In genomic region chr19:18427080-18427751, GRCh38 we compare ENCODE assay signal across 25 cellular contexts. TPM values are rescaled to one million over a fixed set of nuclear protein-coding genes. Genes with fewer than 3 reads are reported as not detected.
DNase-seq lines count a peak whose midpoint lies in the region; ATAC-seq and TF ChIP-seq lines count a peak whose summit lies in the region.
"Had no signal": no experiment of that assay in that cellular context is flagged by ENCODE, and none has a peak within 500 bp of the region (broad histone marks: within the 10 kb centered on the region; RNA-seq: fewer than 3 reads in every experiment).

No MANE protein-coding gene starts in this region.

- TF ChIP-seq RAD21 in IMR-90 (IDR thresholded peaks at IDR 0.05; ENCODE audit: low read length), result no peak

- no peak for TF ChIP-seq CTCF in activated CD8-positive, alpha-beta T cell treated with anti-CD3 and anti-CD28 coated beads for 36 hours (IDR thresholded peaks at IDR 0.05)
- TF ChIP-seq CTCF in IMR-90 (conservative IDR thresholded peaks at IDR 0.05; ENCODE audit: low read depth, low read length) (no peak), endodermal cell (conservative IDR thresholded peaks at IDR 0.05) (no peak)

- BruUV-seq in IMR-90 (replicated peaks; lab: Mats Ljungman, UMichigan), result no TSS peak

- peak overlapping the region; percentile 81 for H2AK9ac ChIP-seq in IMR-90 (replicated peaks; ENCODE audit: low read depth, low read length, poor library complexity)

- no peak for ATAC-seq in activated CD8-positive, alpha-beta T cell treated with anti-CD3 and anti-CD28 coated beads, Interleukin-2, amount 10 ng/mL, durations not matched to agents 7 days and 5 days
- ATAC-seq in activated CD8-positive, alpha-beta T cell treated with anti-CD3 and anti-CD28 coated beads for 36 hours, result no peak
- ATAC-seq in IMR-90 (ENCODE audit: low read depth), result no peak
- ATAC-seq in stimulated activated effector memory CD8-positive, alpha-beta T cell treated with anti-CD3 and anti-CD28 coated beads, Interleukin-12 subunit alpha, Interleukin-12 subunit beta, amount 100 ng/mL, for 72 hours, result no peak
- ATAC-seq: stimulated activated naive CD8-positive, alpha-beta T cell treated with anti-CD3 and anti-CD28 coated beads, Interleukin-15, amount 100 ng/mL, for 72 hours had no signal

- H3K27ac ChIP-seq in IMR-90 (ENCODE audit: insufficient read depth, low read length), result no peak overlapping the region
- peak overlapping the region; percentile 94 for H3K27ac ChIP-seq in endodermal cell (ENCODE audit: low read depth, low read length)
- H3K27ac ChIP-seq: C4-2B had no signal

- H3K27me3 ChIP-seq in IMR-90 (ENCODE audit: control insufficient read depth, insufficient read depth, low read length) (no peaks in the 10 kb centered on the region), endodermal cell (ENCODE audit: control insufficient read depth, insufficient read depth, low read length, poor library complexity, severe bottlenecking) (no peaks in the 10 kb centered on the region)
- H3K27me3 ChIP-seq: upper lobe of left lung had no signal

- no peaks in the 10 kb centered on the region for H3K9me3 Mint-ChIP-seq in activated CD8-positive, alpha-beta T cell treated with anti-CD3 and anti-CD28 coated beads, Interleukin-2, amount 10 ng/mL, durations not matched to agents 7 days and 5 days (ENCODE audit: insufficient read depth)
- H3K9me3 Mint-ChIP-seq in activated CD8-positive, alpha-beta T cell treated with anti-CD3 and anti-CD28 coated beads for 36 hours, result no peaks in the 10 kb centered on the region
- H3K9me3 Mint-ChIP-seq in endodermal cell, result no peaks in the 10 kb centered on the region
- H3K9me3 Mint-ChIP-seq in stimulated activated effector memory CD8-positive, alpha-beta T cell treated with anti-CD3 and anti-CD28 coated beads, Interleukin-12 subunit alpha, Interleukin-12 subunit beta, amount 100 ng/mL, for 72 hours, result no peaks in the 10 kb centered on the region
- H3K9me3 Mint-ChIP-seq: stimulated activated naive CD8-positive, alpha-beta T cell treated with anti-CD3 and anti-CD28 coated beads, Interleukin-15, amount 100 ng/mL, for 72 hours had no signal

- no peak overlapping the region for H2BK20ac ChIP-seq in IMR-90 (ENCODE audit: low read depth, low read length)

- no peak overlapping the region for H3K14ac ChIP-seq in IMR-90 (replicated peaks; ENCODE audit: low read depth, low read length)

- CTCF ChIA-PET in activated CD8-positive, alpha-beta T cell treated with anti-CD3 and anti-CD28 coated beads, Interleukin-2, amount 10 ng/mL, durations not matched to agents 7 days and 5 days (lab: Charles Lee), result no interaction called here
- CTCF ChIA-PET in activated CD8-positive, alpha-beta T cell treated with anti-CD3 and anti-CD28 coated beads for 36 hours (lab: Charles Lee), result interaction anchor here (0.9 to 1.0 kb wide), 2 partner anchors 42 to 147 kb away, joined by 3 read pairs; partner anchors contain the start of gene GDF15
- CTCF ChIA-PET in IMR-90 (lab: Yijun Ruan, JAX), result no interaction called here

- H2AFZ ChIP-seq in IMR-90 (replicated peaks; ENCODE audit: low read length, poor library complexity), result no peak overlapping the region

- no peak overlapping the region for H4K5ac ChIP-seq in IMR-90 (ENCODE audit: low read depth, low read length)

- peaks cover 80% of the 10 kb centered on the region for H3K4me1 Mint-ChIP-seq in activated CD8-positive, alpha-beta T cell treated with anti-CD3 and anti-CD28 coated beads, Interleukin-2, amount 10 ng/mL, durations not matched to agents 7 days and 5 days (ENCODE audit: low read depth)
- peaks cover 42% of the 10 kb centered on the region for H3K4me1 Mint-ChIP-seq in activated CD8-positive, alpha-beta T cell treated with anti-CD3 and anti-CD28 coated beads for 36 hours (ENCODE audit: low read depth)
- H3K4me1 Mint-ChIP-seq in endodermal cell, result peaks cover 9% of the 10 kb centered on the region
- H3K4me1 Mint-ChIP-seq in stimulated activated effector memory CD8-positive, alpha-beta T cell treated with anti-CD3 and anti-CD28 coated beads, Interleukin-12 subunit alpha, Interleukin-12 subunit beta, amount 100 ng/mL, for 72 hours, result peaks cover 62% of the 10 kb centered on the region

- intact Hi-C loops in activated CD8-positive, alpha-beta T cell treated with anti-CD3 and anti-CD28 coated beads for 36 hours (cut with micrococcal nuclease), result no loop called here
- intact Hi-C loops in IMR-90 (cut with micrococcal nuclease), result no loop called here

- no peak overlapping the region for H4K91ac ChIP-seq in IMR-90 (ENCODE audit: insufficient read depth, low read depth, low read length)

- no peak overlapping the region for H3K4me3 Mint-ChIP-seq in activated CD8-positive, alpha-beta T cell treated with anti-CD3 and anti-CD28 coated beads, Interleukin-2, amount 10 ng/mL, durations not matched to agents 7 days and 5 days
- no peak overlapping the region for H3K4me3 Mint-ChIP-seq in activated CD8-positive, alpha-beta T cell treated with anti-CD3 and anti-CD28 coated beads for 36 hours
- H3K4me3 Mint-ChIP-seq in endodermal cell, result no peak overlapping the region
- H3K4me3 Mint-ChIP-seq in stimulated activated effector memory CD8-positive, alpha-beta T cell treated with anti-CD3 and anti-CD28 coated beads, Interleukin-12 subunit alpha, Interleukin-12 subunit beta, amount 100 ng/mL, for 72 hours, result no peak overlapping the region
- H3K4me3 Mint-ChIP-seq: stimulated activated naive CD8-positive, alpha-beta T cell treated with anti-CD3 and anti-CD28 coated beads, Interleukin-15, amount 100 ng/mL, for 72 hours had no signal

- in situ Hi-C loops in IMR-90 (cut with MboI; ENCODE audit: low sequenced_read_pairs), result no loop called here

- H3K23ac ChIP-seq in IMR-90 (ENCODE audit: low read depth, low read length), result no peak overlapping the region

- no peak for TF ChIP-seq POLR2A in IMR-90 (IDR thresholded peaks at IDR 0.05; ENCODE audit: low read depth, low read length)

- peak overlapping the region; percentile 61 for H3K27ac Mint-ChIP-seq in activated CD8-positive, alpha-beta T cell treated with anti-CD3 and anti-CD28 coated beads, Interleukin-2, amount 10 ng/mL, durations not matched to agents 7 days and 5 days
- H3K27ac Mint-ChIP-seq in activated CD8-positive, alpha-beta T cell treated with anti-CD3 and anti-CD28 coated beads for 36 hours, result no peak overlapping the region
- no peak overlapping the region for H3K27ac Mint-ChIP-seq in endodermal cell
- H3K27ac Mint-ChIP-seq in stimulated activated effector memory CD8-positive, alpha-beta T cell treated with anti-CD3 and anti-CD28 coated beads, Interleukin-12 subunit alpha, Interleukin-12 subunit beta, amount 100 ng/mL, for 72 hours, result peak overlapping the region; percentile 68

- H3K9me3 ChIP-seq in IMR-90 (ENCODE audit: control insufficient read depth, insufficient read depth, low read length), result no peaks in the 10 kb centered on the region
- H3K9me3 ChIP-seq in endodermal cell (ENCODE audit: control insufficient read depth, low read length), result no peaks in the 10 kb centered on the region
- H3K9me3 ChIP-seq: HAP-1, SK-N-SH, upper lobe of left lung had no signal

- H3K36me3 Mint-ChIP-seq in activated CD8-positive, alpha-beta T cell treated with anti-CD3 and anti-CD28 coated beads, Interleukin-2, amount 10 ng/mL, durations not matched to agents 7 days and 5 days (ENCODE audit: low read depth), result peaks cover 25% of the 10 kb centered on the region
- H3K36me3 Mint-ChIP-seq in activated CD8-positive, alpha-beta T cell treated with anti-CD3 and anti-CD28 coated beads for 36 hours (ENCODE audit: low read depth), result peaks cover 8% of the 10 kb centered on the region
- no peaks in the 10 kb centered on the region for H3K36me3 Mint-ChIP-seq in endodermal cell (ENCODE audit: low read depth)
- peaks cover 29% of the 10 kb centered on the region for H3K36me3 Mint-ChIP-seq in stimulated activated effector memory CD8-positive, alpha-beta T cell treated with anti-CD3 and anti-CD28 coated beads, Interleukin-12 subunit alpha, Interleukin-12 subunit beta, amount 100 ng/mL, for 72 hours

- no peak for DNase-seq in activated CD8-positive, alpha-beta T cell treated with anti-CD3 and anti-CD28 coated beads, Interleukin-2, amount 10 ng/mL, durations not matched to agents 7 days and 5 days
- DNase-seq in activated CD8-positive, alpha-beta T cell treated with anti-CD3 and anti-CD28 coated beads for 36 hours, result no peak
- DNase-seq in IMR-90 (no peak), endodermal cell (peak; percentile 48), DMS53 treated with DMSO at 0.1 percent for 48 hours (lab: John Stamatoyannopoulos, UW; ENCODE audit: unreplicated experiment) (no peak), GM19240 (ENCODE audit: insufficient read length, low spot score) (no peak)
- DNase-seq in stimulated activated effector memory CD8-positive, alpha-beta T cell treated with anti-CD3 and anti-CD28 coated beads, Interleukin-12 subunit alpha, Interleukin-12 subunit beta, amount 100 ng/mL, for 72 hours (ENCODE audit: low spot score in 2 of 2), result no peak
- no peak for DNase-seq in stimulated activated CD8-positive, alpha-beta memory T cell treated with anti-CD3 and anti-CD28 coated beads, Interleukin-4, amount 100 ng/mL, for 48 hours
- DNase-seq: activated naive CD4-positive, alpha-beta T cell treated with anti-CD3 and anti-CD28 coated beads, Interleukin-2, amount 50 U/mL, for 16 hours; dermis blood vessel endothelial cell; DMS153; Karpas-422; MV-4-11; NCI-H2171; NCI-H524 treated with DMSO at 0.1 percent for 48 hours; RPMI8226; SK-N-SH; stimulated activated CD4-positive, alpha-beta T cell treated with anti-CD3 and anti-CD28 coated beads, Interleukin-4, amount 100 ng/mL, for 24 hours had no signal

- POLR2A ChIA-PET in activated CD8-positive, alpha-beta T cell treated with anti-CD3 and anti-CD28 coated beads, Interleukin-2, amount 10 ng/mL, durations not matched to agents 7 days and 5 days (lab: Charles Lee), result no interaction called here
- POLR2A ChIA-PET in activated CD8-positive, alpha-beta T cell treated with anti-CD3 and anti-CD28 coated beads for 36 hours (lab: Charles Lee), result interaction anchor here (1.0 to 1.6 kb wide), 3 partner anchors 8 to 166 kb away, joined by 3 to 6 read pairs (median 4); partner anchors contain the start of gene SSBP4
- POLR2A ChIA-PET in IMR-90 (lab: Charles Lee; ENCODE audit: unreplicated experiment), result no interaction called here

- H3K4me2 ChIP-seq in IMR-90 (ENCODE audit: low read depth, low read length), result no peak overlapping the region

- peaks cover 15% of the 10 kb centered on the region for H3K9me1 ChIP-seq in IMR-90 (ENCODE audit: insufficient read depth, low read length)

- H3K36me3 ChIP-seq in IMR-90 (ENCODE audit: control insufficient read depth, insufficient read depth, low read length) (no peaks in the 10 kb centered on the region; the same call in 1 of the 2 replicates), endodermal cell (ENCODE audit: control insufficient read depth, insufficient read depth, low read length) (no peaks in the 10 kb centered on the region)

- H3K4me3 ChIP-seq in IMR-90 (ENCODE audit: insufficient read depth, low read depth, low read length) (no peak overlapping the region), endodermal cell (ENCODE audit: low read length) (no peak overlapping the region)
- H3K4me3 ChIP-seq: HAP-1, upper lobe of left lung had no signal

- H2BK15ac ChIP-seq in IMR-90 (ENCODE audit: low read depth, low read length), result no peak overlapping the region

- H3K18ac ChIP-seq in IMR-90 (ENCODE audit: low read depth, low read length), result no peak overlapping the region

- H3K79me1 ChIP-seq in IMR-90 (ENCODE audit: low read depth in 1 of 2, low read length in 2 of 2), result peaks cover 9 to 74% of the 10 kb centered on the region in 2 experiments

- no peak overlapping the region for H4K8ac ChIP-seq in IMR-90 (ENCODE audit: low read depth in 2 of 2, low read length in 2 of 2)

- H3K4me1 ChIP-seq in IMR-90 (ENCODE audit: control insufficient read depth, insufficient read depth, low read length), result peaks cover 17% of the 10 kb centered on the region
- no peaks in the 10 kb centered on the region for H3K4me1 ChIP-seq in endodermal cell (ENCODE audit: control insufficient read depth, insufficient read depth, low read length)

- H2BK5ac ChIP-seq in IMR-90 (ENCODE audit: low read depth, low read length, poor library complexity, severe bottlenecking), result no peak overlapping the region

- no peak overlapping the region; the same call in 1 of the 2 replicates for H3K4ac ChIP-seq in IMR-90 (ENCODE audit: low read depth, low read length)

- no peak overlapping the region for H3K56ac ChIP-seq in IMR-90 (ENCODE audit: extremely low read depth, insufficient read depth, low read length)

- H4K20me1 ChIP-seq in IMR-90 (ENCODE audit: insufficient read depth, low read length), result peaks cover 61% of the 10 kb centered on the region

- peak overlapping the region; percentile 18; the same call in 1 of the 2 replicates for H2AK5ac ChIP-seq in IMR-90 (ENCODE audit: low read depth, low read length)

- WGBS in IMR-90 (ENCODE audit: extremely low coverage in 2 of 2, insufficient read length in 1 of 2), 2 experiments, result 83% methylated on average over 2 of the region's 16 CpGs; no CpG with 5 or more reads in 1 of the 2 experiments
- WGBS in endodermal cell (ENCODE audit: insufficient coverage in 1 of 2, insufficient read length in 1 of 2), 2 experiments, result 89 to 93% methylated on average over 11 to 16 of the region's 16 CpGs

- dilution Hi-C loops in IMR-90 (cut with HindIII; ENCODE audit: low sequenced_read_pairs, unreplicated experiment), result no loop called here

- peak overlapping the region; percentile 34; the same call in 1 of the 2 replicates for H2BK120ac ChIP-seq in IMR-90 (ENCODE audit: low read depth, low read length)

- H3K9ac ChIP-seq in IMR-90 (ENCODE audit: low read depth, low read length), result no peak overlapping the region
- no peak overlapping the region for H3K9ac ChIP-seq in endodermal cell (ENCODE audit: extremely low read depth, low read length, poor library complexity, severe bottlenecking)
- H3K9ac ChIP-seq: SK-N-SH had no signal

- H3K27me3 Mint-ChIP-seq in activated CD8-positive, alpha-beta T cell treated with anti-CD3 and anti-CD28 coated beads, Interleukin-2, amount 10 ng/mL, durations not matched to agents 7 days and 5 days (ENCODE audit: low read depth), result no peaks in the 10 kb centered on the region
- no peaks in the 10 kb centered on the region for H3K27me3 Mint-ChIP-seq in activated CD8-positive, alpha-beta T cell treated with anti-CD3 and anti-CD28 coated beads for 36 hours
- peaks cover 18% of the 10 kb centered on the region for H3K27me3 Mint-ChIP-seq in endodermal cell (ENCODE audit: insufficient read depth)
- H3K27me3 Mint-ChIP-seq: stimulated activated naive CD8-positive, alpha-beta T cell treated with anti-CD3 and anti-CD28 coated beads, Interleukin-15, amount 100 ng/mL, for 72 hours had no signal

RNA-seq across cellular contexts. Expression of gene SSBP4, which starts 8.0 kb away (rescaled TPM):
- 100 to 1,000 TPM; 198 to 204 TPM for total RNA-seq in activated CD8-positive, alpha-beta T cell treated with anti-CD3 and anti-CD28 coated beads, Interleukin-2, amount 10 ng/mL, durations not matched to agents 7 days and 5 days
- total RNA-seq in activated CD8-positive, alpha-beta T cell treated with anti-CD3 and anti-CD28 coated beads for 36 hours, result 100 to 1,000 TPM in 1 of 2 experiments, 10 to 100 TPM in 1; 98.2 to 102 TPM
- total RNA-seq in IMR-90 (2012; rRNA removed) (13.3 and 14.9 TPM in 2 replicates), endodermal cell (10 to 100 TPM; 35.9 to 43.5 TPM)
- 39.7 and 48.1 TPM in 2 replicates for polyA plus RNA-seq in IMR-90 (2012; rRNA removed)
- 36.0 and 75.3 TPM in 2 replicates for polyA plus RNA-seq in IMR-90 (2012; cell fraction: cytosol; rRNA removed)
- polyA plus RNA-seq in IMR-90 (2012; cell fraction: nucleus; rRNA removed; ENCODE audit: low replicate concordance), result 110 and 323 TPM in 2 replicates
- polyA plus RNA-seq in endodermal cell (2013, experiment 1 of 2), result 154 TPM
- 157 TPM for polyA plus RNA-seq in endodermal cell (2013, experiment 2 of 2)

RNA-seq across cellular contexts. Expression of gene ISYNA1, which starts 10.7 kb away (rescaled TPM):
- 10 to 100 TPM; 26.7 to 33.5 TPM for total RNA-seq in activated CD8-positive, alpha-beta T cell treated with anti-CD3 and anti-CD28 coated beads, Interleukin-2, amount 10 ng/mL, durations not matched to agents 7 days and 5 days
- 10 to 100 TPM; 48.6 to 54.9 TPM for total RNA-seq in activated CD8-positive, alpha-beta T cell treated with anti-CD3 and anti-CD28 coated beads for 36 hours
- total RNA-seq in IMR-90 (2012; rRNA removed), result 3.4 and 3.9 TPM in 2 replicates
- polyA plus RNA-seq in IMR-90 (2012; rRNA removed), result 24.7 and 29.4 TPM in 2 replicates
- 12.2 and 29.5 TPM in 2 replicates for polyA plus RNA-seq in IMR-90 (2012; cell fraction: cytosol; rRNA removed)
- 118 and 248 TPM in 2 replicates for polyA plus RNA-seq in IMR-90 (2012; cell fraction: nucleus; rRNA removed; ENCODE audit: low replicate concordance)
- total RNA-seq in endodermal cell, result 100 to 1,000 TPM; 156 to 212 TPM
- polyA plus RNA-seq in endodermal cell (2013, experiment 1 of 2), result 502 TPM
- 458 TPM for polyA plus RNA-seq in endodermal cell (2013, experiment 2 of 2)

RNA-seq across cellular contexts. Expression of gene LRRC25, which starts 29.8 kb away (rescaled TPM):
- under 1 TPM; 0.53 to 0.68 TPM for total RNA-seq in activated CD8-positive, alpha-beta T cell treated with anti-CD3 and anti-CD28 coated beads, Interleukin-2, amount 10 ng/mL, durations not matched to agents 7 days and 5 days
- total RNA-seq in activated CD8-positive, alpha-beta T cell treated with anti-CD3 and anti-CD28 coated beads for 36 hours, result not detected
- not detected in 2 replicates for total RNA-seq in IMR-90 (2012; rRNA removed)
- polyA plus RNA-seq in IMR-90 (2012; rRNA removed), result 0.03 TPM in 1 of 2 replicates, not detected in the other
- polyA plus RNA-seq in IMR-90 (2012; cell fraction: cytosol; rRNA removed), result 0.08 and 0.09 TPM in 2 replicates
- polyA plus RNA-seq in IMR-90 (2012; cell fraction: nucleus; rRNA removed; ENCODE audit: low replicate concordance), result 0.08 TPM in 1 of 2 replicates, not detected in the other
- not detected for total RNA-seq in endodermal cell
- polyA plus RNA-seq in endodermal cell (2013, experiment 1 of 2), result 0.21 TPM
- polyA plus RNA-seq in endodermal cell (2013, experiment 2 of 2), result 0.21 TPM
- total RNA-seq: activated CD8-positive, alpha-beta memory T cell treated with anti-CD3 and anti-CD28 coated beads for 36 hours; dermis blood vessel endothelial cell; HT1080 had no signal
- polyA plus RNA-seq: SK-N-SH had no signal

RNA-seq across cellular contexts. Expression of gene GDF15, which starts 41.3 kb away (rescaled TPM):
- not detected for total RNA-seq in activated CD8-positive, alpha-beta T cell treated with anti-CD3 and anti-CD28 coated beads, Interleukin-2, amount 10 ng/mL, durations not matched to agents 7 days and 5 days
- not detected for total RNA-seq in activated CD8-positive, alpha-beta T cell treated with anti-CD3 and anti-CD28 coated beads for 36 hours
- total RNA-seq in IMR-90 (2012; rRNA removed) (5.6 and 10.3 TPM in 2 replicates), endodermal cell (1 to 10 TPM in 1 of 2 donors, under 1 TPM in 1; 0.90 to 2.2 TPM)
- polyA plus RNA-seq in IMR-90 (2012; rRNA removed), result 43.5 and 49.8 TPM in 2 replicates
- 84.3 and 176 TPM in 2 replicates for polyA plus RNA-seq in IMR-90 (2012; cell fraction: cytosol; rRNA removed)
- 56.9 and 109 TPM in 2 replicates for polyA plus RNA-seq in IMR-90 (2012; cell fraction: nucleus; rRNA removed; ENCODE audit: low replicate concordance)
- 15.5 TPM for polyA plus RNA-seq in endodermal cell (2013, experiment 1 of 2)
- 18.2 TPM for polyA plus RNA-seq in endodermal cell (2013, experiment 2 of 2)
- total RNA-seq: activated CD8-positive, alpha-beta memory T cell treated with anti-CD3 and anti-CD28 coated beads for 36 hours; mononuclear cell had no signal

Comparison
In these comparisons a context has a peak if more than half of its experiments do, and no peak if none do; other contexts are left out.
1. H3K27ac Mint-ChIP-seq: peak in activated CD8-positive, alpha-beta T cell treated with anti-CD3 and anti-CD28 coated beads, Interleukin-2, amount 10 ng/mL, durations not matched to agents 7 days and 5 days (single experiment) and stimulated activated effector memory CD8-positive, alpha-beta T cell treated with anti-CD3 and anti-CD28 coated beads, Interleukin-12 subunit alpha, Interleukin-12 subunit beta, amount 100 ng/mL, for 72 hours (single experiment); none in activated CD8-positive, alpha-beta T cell treated with anti-CD3 and anti-CD28 coated beads for 36 hours (single experiment) and endodermal cell (single experiment).